ENCODE assay signal across 9 cellular contexts in genomic region chr1:96845464-96845863, GRCh38.
DNase-seq lines count a peak whose midpoint lies in the region; ATAC-seq, FAIRE-seq and TF ChIP-seq lines count a peak whose summit lies in the region.
"Had no signal": no experiment of that assay in that cellular context is flagged by ENCODE, and none has a peak within 500 bp of the region (broad histone marks: within the 10 kb centered on the region; RNA-seq: fewer than 3 reads in every experiment).

No MANE protein-coding gene starts in this region.

- H3K79me2 ChIP-seq in K562 (ENCODE audit: control insufficient read depth, insufficient read depth, low read length), result no peaks in the 10 kb centered on the region

- H3K9me1 ChIP-seq in K562 (ENCODE audit: control insufficient read depth, insufficient read depth, low read length), result no peaks in the 10 kb centered on the region

- H3K27me3 ChIP-seq in K562 (ENCODE audit: control insufficient read depth in 2 of 2, insufficient read depth in 2 of 2, low read length in 2 of 2) (no peaks in the 10 kb centered on the region; a peak in 1 of 5 replicates), lung (ENCODE audit: control insufficient read depth, insufficient read depth) (no peaks in the 10 kb centered on the region)

- TF ChIP-seq RAD21 in K562 (CRISPR knock-in tag; conservative IDR thresholded peaks at IDR 0.05 in 1 of 2, IDR thresholded peaks at IDR 0.05 in 1 of 2), result peak; percentile 65 to 75

- TF ChIP-seq CTCF in K562 (IDR thresholded peaks at IDR 0.05 in 2 of 3, conservative IDR thresholded peaks at IDR 0.05 in 1 of 3; ENCODE audit: insufficient read depth in 2 of 3, low read depth in 1 of 3, low read length in 3 of 3) (peak; percentile 77 to 93 (median 80)), lung (IDR thresholded peaks at IDR 0.05; ENCODE audit: control extremely low read depth, extremely low read depth) (peak; percentile 23)

- POLR2A ChIA-PET in K562 (lab: Yijun Ruan, JAX), result no interaction called here

- intact Hi-C loops in K562 (cut with micrococcal nuclease), result loop anchor here (5.0 to 10.0 kb wide), 2 partner anchors 608 to 1541 kb away; no protein-coding TSS in a partner anchor

- no peak overlapping the region for H3K27ac ChIP-seq in K562 (ENCODE audit: extremely low read depth, low read depth, low read length)
- no peak overlapping the region for H3K27ac ChIP-seq in lung (ENCODE audit: low read depth in 1 of 2, low read length in 1 of 2)

- in situ Hi-C loops in K562 (cut with MboI), result no loop called here

- FAIRE-seq in K562 (lab: Jason Lieb, UNC), result peak; percentile 80

- no TSS peak for BruUV-seq in K562 (replicated peaks; lab: Mats Ljungman, UMichigan)

- no peak overlapping the region for H3K4me3 ChIP-seq in K562
- no peak overlapping the region for H3K4me3 ChIP-seq in lung

- H4K20me1 ChIP-seq in K562 (replicated peaks; ENCODE audit: control insufficient read depth, insufficient read depth, low read length), result no peaks in the 10 kb centered on the region

- CTCF ChIA-PET in K562 (lab: Yijun Ruan, JAX; ENCODE audit: low intra/inter-chr PET ratio), result interaction anchor here (0.7 kb wide), 1 partner anchor 610 kb away, joined by 4 read pairs; no protein-coding TSS in a partner anchor

- H3K36me3 ChIP-seq in K562 (ENCODE audit: control insufficient read depth, insufficient read depth, low read length) (no peaks in the 10 kb centered on the region), lung (ENCODE audit: control insufficient read depth in 2 of 2, insufficient read depth in 2 of 2, low read length in 2 of 2) (no peaks in the 10 kb centered on the region)

- no peaks in the 10 kb centered on the region for H3K9me3 ChIP-seq in K562 (replicated peaks; ENCODE audit: control insufficient read depth, insufficient read depth, low read depth, low read length)
- peaks cover 0 to 2% of the 10 kb centered on the region in 2 donors for H3K9me3 ChIP-seq in lung (ENCODE audit: control insufficient read depth in 2 of 2, insufficient read depth in 1 of 2, low read length in 1 of 2)

- H3K4me1 ChIP-seq in K562 (replicated peaks in 1 of 2; ENCODE audit: control insufficient read depth in 2 of 2, insufficient read depth in 2 of 2, low read length in 2 of 2), result no peaks in the 10 kb centered on the region
- no peaks in the 10 kb centered on the region for H3K4me1 ChIP-seq in lung (ENCODE audit: control insufficient read depth in 2 of 2, insufficient read depth in 2 of 2, low read length in 2 of 2)

- DNase-seq in activated T-cell treated with anti-CD3 and anti-CD28 coated beads for 48 hours (ENCODE audit: low read depth) (peak; percentile 3), activated T-cell treated with anti-CD3 and anti-CD28 coated beads for 4 hours (no peak), NOMO-1 treated with DMSO at 0.1 percent for 48 hours (lab: John Stamatoyannopoulos, UW; ENCODE audit: unreplicated experiment) (peak; percentile 23), K562 (ENCODE audit: extremely low read depth in 1 of 4, low spot score in 3 of 4) (peak; percentile 53 to 69 (median 57)), lung (ENCODE audit: low spot score) (no peak), NCI-H345 (lab: John Stamatoyannopoulos, UW) (no peak), NCI-H1105 (lab: John Stamatoyannopoulos, UW) (no peak)
- DNase-seq: activated T-cell treated with anti-CD3 and anti-CD28 coated beads, Interleukin-2, amount 50 U/mL, for 4 hours had no signal

- 5% methylated on average over 8 of the region's 8 CpGs for WGBS in K562 (ENCODE audit: insufficient coverage, low coverage, missing lambda C conversion rate)
- WGBS in lung, 2 donors, result 57 to 61% methylated on average over 8 of the region's 8 CpGs

- no peak overlapping the region for H3K9ac ChIP-seq in K562 (ENCODE audit: insufficient read depth in 1 of 2, low read depth in 2 of 2, low read length in 2 of 2)

- ATAC-seq in HG02571 (IDR thresholded peaks at IDR 0.05; ENCODE audit: unreplicated experiment), result peak; percentile 66
- peak; percentile 100 for ATAC-seq in K562
- no peak for ATAC-seq in lung (ENCODE audit: insufficient read depth, low FRiP score)

- TF ChIP-seq POLR2A in K562 (conservative IDR thresholded peaks at IDR 0.05), result no peak

- no peak overlapping the region for H3K4me2 ChIP-seq in K562 (ENCODE audit: insufficient read depth, low read length)

- H2AFZ ChIP-seq in K562 (ENCODE audit: low read depth, low read length), result no peak overlapping the region

- no peak for TF ChIP-seq EP300 in K562 (IDR thresholded peaks at IDR 0.05; ENCODE audit: low read length)

TF ChIP-seq in K562, 482 proteins besides CTCF, POLR2A, EP300 and RAD21 (continues in another document):
- TF ChIP-seq FOXA1 (IDR thresholded peaks at IDR 0.05; ENCODE audit: borderline replicate concordance), result no peak
- no peak for TF ChIP-seq DNMT1 (IDR thresholded peaks at IDR 0.05)
- TF ChIP-seq NR1H2 (CRISPR knock-in tag; IDR thresholded peaks at IDR 0.05), result no peak
- no peak for TF ChIP-seq TBL1XR1 (IDR thresholded peaks at IDR 0.05; ENCODE audit: low read length in 2 of 2)
- TF ChIP-seq SMC3 (conservative IDR thresholded peaks at IDR 0.05; ENCODE audit: insufficient read depth, low read depth, low read length), result peak; percentile 58
- TF ChIP-seq MTF1 (CRISPR knock-in tag; IDR thresholded peaks at IDR 0.05; ENCODE audit: borderline replicate concordance), result no peak
- peak; percentile 52; the same call in 1 of the 2 replicates for TF ChIP-seq DEAF1 (CRISPR knock-in tag; IDR thresholded peaks at IDR 0.05)
- TF ChIP-seq ZNF699 (CRISPR knock-in tag; IDR thresholded peaks at IDR 0.05; ENCODE audit: insufficient replicate concordance), result no peak
- TF ChIP-seq ARID2 (IDR thresholded peaks at IDR 0.05), result 0 out of 2 replicates have a peak, but pooled peaks have one; percentile 29
- no peak for TF ChIP-seq CBFA2T2 (conservative IDR thresholded peaks at IDR 0.05)
- no peak for TF ChIP-seq ZBED1 (IDR thresholded peaks at IDR 0.05)
- no peak for TF ChIP-seq POLR2AphosphoS5 (IDR thresholded peaks at IDR 0.05; ENCODE audit: control insufficient read depth, insufficient read depth, low read depth, low read length)
- no peak for TF ChIP-seq ZSCAN32 (CRISPR knock-in tag; IDR thresholded peaks at IDR 0.05)
- no peak for TF ChIP-seq ATF1 (CRISPR knock-in tag; IDR thresholded peaks at IDR 0.05)
- 0 out of 2 replicates have a peak, but pooled peaks have one; percentile 10 for TF ChIP-seq ATF1 (tag; IDR thresholded peaks at IDR 0.05)
- TF ChIP-seq, protein P1, sequence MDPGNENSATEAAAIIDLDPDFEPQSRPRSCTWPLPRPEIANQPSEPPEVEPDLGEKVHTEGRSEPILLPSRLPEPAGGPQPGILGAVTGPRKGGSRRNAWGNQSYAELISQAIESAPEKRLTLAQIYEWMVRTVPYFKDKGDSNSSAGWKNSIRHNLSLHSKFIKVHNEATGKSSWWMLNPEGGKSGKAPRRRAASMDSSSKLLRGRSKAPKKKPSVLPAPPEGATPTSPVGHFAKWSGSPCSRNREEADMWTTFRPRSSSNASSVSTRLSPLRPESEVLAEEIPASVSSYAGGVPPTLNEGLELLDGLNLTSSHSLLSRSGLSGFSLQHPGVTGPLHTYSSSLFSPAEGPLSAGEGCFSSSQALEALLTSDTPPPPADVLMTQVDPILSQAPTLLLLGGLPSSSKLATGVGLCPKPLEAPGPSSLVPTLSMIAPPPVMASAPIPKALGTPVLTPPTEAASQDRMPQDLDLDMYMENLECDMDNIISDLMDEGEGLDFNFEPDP (CRISPR knock-in tag; IDR thresholded peaks at IDR 0.05), result no peak
- TF ChIP-seq ZNF764 (CRISPR knock-in tag; IDR thresholded peaks at IDR 0.05; ENCODE audit: low read depth), result peak; percentile 94
- no peak for TF ChIP-seq TRIM25 (IDR thresholded peaks at IDR 0.05; ENCODE audit: borderline replicate concordance)
- no peak for TF ChIP-seq MXD1 (CRISPR knock-in tag; IDR thresholded peaks at IDR 0.05; ENCODE audit: borderline replicate concordance, poor library complexity, severe bottlenecking)
- TF ChIP-seq ZNF124 (CRISPR knock-in tag; IDR thresholded peaks at IDR 0.05), result no peak
- no peak for TF ChIP-seq MCM3 (IDR thresholded peaks at IDR 0.05)
- TF ChIP-seq POLR2B (IDR thresholded peaks at IDR 0.05; ENCODE audit: low read depth, partially characterized antibody), result no peak
- TF ChIP-seq ZNF79 (CRISPR knock-in tag; IDR thresholded peaks at IDR 0.05; ENCODE audit: low read depth), result no peak
- TF ChIP-seq NFE2 (IDR thresholded peaks at IDR 0.05; ENCODE audit: low read depth), result no peak
- peak; percentile 41; the same call in 1 of the 2 replicates for TF ChIP-seq STAG1 (CRISPR knock-in tag; IDR thresholded peaks at IDR 0.05; ENCODE audit: borderline replicate concordance)

Comparison
In these comparisons a context has a peak if more than half of its experiments do, and no peak if none do; other contexts are left out.
1. DNase-seq: peak in activated T-cell treated with anti-CD3 and anti-CD28 coated beads for 48 hours (single experiment), NOMO-1 treated with DMSO at 0.1 percent for 48 hours (single experiment) and K562 (4 of 4); none in activated T-cell treated with anti-CD3 and anti-CD28 coated beads for 4 hours (single experiment), lung (single experiment), NCI-H345 (single experiment) and NCI-H1105 (single experiment).